Comparison of ENCODE assay signal across 1 cellular context in the genomic region with DNA sequence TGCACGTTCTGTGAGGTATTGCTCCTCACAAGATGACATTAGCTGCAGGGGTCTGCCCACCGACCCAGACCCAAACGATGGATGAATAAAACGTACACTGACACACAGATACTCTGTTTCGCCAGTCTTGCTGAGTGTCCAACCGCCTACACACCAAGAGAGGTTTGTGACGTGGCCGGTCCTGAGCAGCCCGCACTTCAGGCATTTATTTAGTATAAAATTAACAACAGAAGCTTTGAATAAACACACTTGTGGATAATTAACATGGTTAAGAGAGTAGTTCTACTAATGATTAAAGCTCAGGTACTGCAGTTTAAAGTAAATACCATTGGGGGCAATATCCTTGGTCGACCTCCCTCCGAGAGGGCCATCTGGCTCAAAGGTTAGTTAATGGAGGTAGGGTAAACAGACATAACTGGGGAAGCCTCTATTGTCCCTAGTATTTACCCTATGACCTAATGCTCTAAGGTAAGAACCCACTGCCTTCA.
A peak's percentile ranks its signal among the peaks of the same experiment; 100 is the strongest.
TF ChIP-seq lines count a peak whose summit lies in the region.

No MANE protein-coding gene starts in this region.

TF ChIP-seq in HepG2, 621 proteins besides CTCF, POLR2A, EP300 and RAD21 (continued from another document and continues in another):
- TF ChIP-seq CBX5 (CRISPR knock-in tag; IDR thresholded peaks at IDR 0.05; ENCODE audit: borderline replicate concordance) (no peak), ZNF547 (CRISPR knock-in tag; IDR thresholded peaks at IDR 0.05) (no peak), ZNF101 (CRISPR knock-in tag; IDR thresholded peaks at IDR 0.05; ENCODE audit: borderline replicate concordance, low read depth) (no peak), SRF (IDR thresholded peaks at IDR 0.05; ENCODE audit: low read depth, low read length) (no peak), ZNF10 (CRISPR knock-in tag; IDR thresholded peaks at IDR 0.05; ENCODE audit: borderline replicate concordance, low read depth) (no peak), SMARCC2 (IDR thresholded peaks at IDR 0.05) (no peak), SIN3B (IDR thresholded peaks at IDR 0.05; ENCODE audit: low read length) (no peak), ZNF747 (CRISPR knock-in tag; IDR thresholded peaks at IDR 0.05; ENCODE audit: borderline replicate concordance) (peak; percentile 77; the same call in 1 of the 2 replicates), SOX5 (CRISPR knock-in tag; IDR thresholded peaks at IDR 0.05; ENCODE audit: borderline replicate concordance) (peak; percentile 99), ZNF207 (IDR thresholded peaks at IDR 0.05; ENCODE audit: borderline replicate concordance) (no peak), ZNF615 (CRISPR knock-in tag; IDR thresholded peaks at IDR 0.05; ENCODE audit: borderline replicate concordance) (no peak), ERF (CRISPR knock-in tag; IDR thresholded peaks at IDR 0.05) (peak; percentile 85; the same call in 1 of the 2 replicates), FOXA3 (CRISPR knock-in tag; IDR thresholded peaks at IDR 0.05) (peak; percentile 98), PTBP1 (IDR thresholded peaks at IDR 0.05; ENCODE audit: low read depth, low read length, poor library complexity, severe bottlenecking) (no peak), RBFOX2 (IDR thresholded peaks at IDR 0.05; ENCODE audit: low read depth, low read length) (no peak), ZNF530 (CRISPR knock-in tag; IDR thresholded peaks at IDR 0.05; ENCODE audit: low read depth) (no peak), ZNF790 (CRISPR knock-in tag; IDR thresholded peaks at IDR 0.05; ENCODE audit: borderline replicate concordance) (no peak), ZNF850 (CRISPR knock-in tag; conservative IDR thresholded peaks at IDR 0.05) (no peak), ZNF121 (CRISPR knock-in tag; IDR thresholded peaks at IDR 0.05) (no peak), SMAD3 (CRISPR knock-in tag; IDR thresholded peaks at IDR 0.05) (0 out of 2 replicates have a peak, but pooled peaks have one; percentile 49), ZNF382 (CRISPR knock-in tag; IDR thresholded peaks at IDR 0.05; ENCODE audit: borderline replicate concordance) (no peak), ZNF780A (CRISPR knock-in tag; IDR thresholded peaks at IDR 0.05) (no peak), TEAD3 (CRISPR knock-in tag; optimal IDR thresholded peaks at IDR 0.05; ENCODE audit: borderline replicate concordance) (peak; percentile 78), ZNF572 (CRISPR knock-in tag; IDR thresholded peaks at IDR 0.05) (no peak), ZNF782 (CRISPR knock-in tag; IDR thresholded peaks at IDR 0.05; ENCODE audit: borderline replicate concordance) (no peak), ISX (CRISPR knock-in tag; conservative IDR thresholded peaks at IDR 0.05) (no peak), RBM22 (optimal IDR thresholded peaks at IDR 0.05; ENCODE audit: low read length) (no peak), ZFP36L1 (CRISPR knock-in tag; IDR thresholded peaks at IDR 0.05) (0 out of 2 replicates have a peak, but pooled peaks have one; percentile 58), HNRNPK (IDR thresholded peaks at IDR 0.05; ENCODE audit: low read depth, low read length, poor library complexity, severe bottlenecking) (no peak), NFIC (IDR thresholded peaks at IDR 0.05; ENCODE audit: low read length) (peak; percentile 88)
- TF ChIP-seq, protein P1, sequence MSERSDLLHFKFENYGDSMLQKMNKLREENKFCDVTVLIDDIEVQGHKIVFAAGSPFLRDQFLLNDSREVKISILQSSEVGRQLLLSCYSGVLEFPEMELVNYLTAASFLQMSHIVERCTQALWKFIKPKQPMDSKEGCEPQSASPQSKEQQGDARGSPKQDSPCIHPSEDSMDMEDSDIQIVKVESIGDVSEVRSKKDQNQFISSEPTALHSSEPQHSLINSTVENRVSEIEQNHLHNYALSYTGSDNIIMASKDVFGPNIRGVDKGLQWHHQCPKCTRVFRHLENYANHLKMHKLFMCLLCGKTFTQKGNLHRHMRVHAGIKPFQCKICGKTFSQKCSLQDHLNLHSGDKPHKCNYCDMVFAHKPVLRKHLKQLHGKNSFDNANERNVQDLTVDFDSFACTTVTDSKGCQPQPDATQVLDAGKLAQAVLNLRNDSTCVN (CRISPR knock-in tag; IDR thresholded peaks at IDR 0.05; ENCODE audit: borderline replicate concordance): no peak
- TF ChIP-seq, protein P2, sequence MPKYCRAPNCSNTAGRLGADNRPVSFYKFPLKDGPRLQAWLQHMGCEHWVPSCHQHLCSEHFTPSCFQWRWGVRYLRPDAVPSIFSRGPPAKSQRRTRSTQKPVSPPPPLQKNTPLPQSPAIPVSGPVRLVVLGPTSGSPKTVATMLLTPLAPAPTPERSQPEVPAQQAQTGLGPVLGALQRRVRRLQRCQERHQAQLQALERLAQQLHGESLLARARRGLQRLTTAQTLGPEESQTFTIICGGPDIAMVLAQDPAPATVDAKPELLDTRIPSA (CRISPR knock-in tag; IDR thresholded peaks at IDR 0.05; ENCODE audit: borderline replicate concordance): no peak
- TF ChIP-seq, protein P3, sequence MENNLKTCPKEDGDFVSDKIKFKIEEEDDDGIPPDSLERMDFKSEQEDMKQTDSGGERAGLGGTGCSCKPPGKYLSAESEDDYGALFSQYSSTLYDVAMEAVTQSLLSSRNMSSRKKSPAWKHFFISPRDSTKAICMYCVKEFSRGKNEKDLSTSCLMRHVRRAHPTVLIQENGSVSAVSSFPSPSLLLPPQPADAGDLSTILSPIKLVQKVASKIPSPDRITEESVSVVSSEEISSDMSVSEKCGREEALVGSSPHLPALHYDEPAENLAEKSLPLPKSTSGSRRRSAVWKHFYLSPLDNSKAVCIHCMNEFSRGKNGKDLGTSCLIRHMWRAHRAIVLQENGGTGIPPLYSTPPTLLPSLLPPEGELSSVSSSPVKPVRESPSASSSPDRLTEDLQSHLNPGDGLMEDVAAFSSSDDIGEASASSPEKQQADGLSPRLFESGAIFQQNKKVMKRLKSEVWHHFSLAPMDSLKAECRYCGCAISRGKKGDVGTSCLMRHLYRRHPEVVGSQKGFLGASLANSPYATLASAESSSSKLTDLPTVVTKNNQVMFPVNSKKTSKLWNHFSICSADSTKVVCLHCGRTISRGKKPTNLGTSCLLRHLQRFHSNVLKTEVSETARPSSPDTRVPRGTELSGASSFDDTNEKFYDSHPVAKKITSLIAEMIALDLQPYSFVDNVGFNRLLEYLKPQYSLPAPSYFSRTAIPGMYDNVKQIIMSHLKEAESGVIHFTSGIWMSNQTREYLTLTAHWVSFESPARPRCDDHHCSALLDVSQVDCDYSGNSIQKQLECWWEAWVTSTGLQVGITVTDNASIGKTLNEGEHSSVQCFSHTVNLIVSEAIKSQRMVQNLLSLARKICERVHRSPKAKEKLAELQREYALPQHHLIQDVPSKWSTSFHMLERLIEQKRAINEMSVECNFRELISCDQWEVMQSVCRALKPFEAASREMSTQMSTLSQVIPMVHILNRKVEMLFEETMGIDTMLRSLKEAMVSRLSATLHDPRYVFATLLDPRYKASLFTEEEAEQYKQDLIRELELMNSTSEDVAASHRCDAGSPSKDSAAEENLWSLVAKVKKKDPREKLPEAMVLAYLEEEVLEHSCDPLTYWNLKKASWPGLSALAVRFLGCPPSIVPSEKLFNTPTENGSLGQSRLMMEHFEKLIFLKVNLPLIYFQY (CRISPR knock-in tag; IDR thresholded peaks at IDR 0.05; ENCODE audit: borderline replicate concordance): no peak
- TF ChIP-seq, protein P4, sequence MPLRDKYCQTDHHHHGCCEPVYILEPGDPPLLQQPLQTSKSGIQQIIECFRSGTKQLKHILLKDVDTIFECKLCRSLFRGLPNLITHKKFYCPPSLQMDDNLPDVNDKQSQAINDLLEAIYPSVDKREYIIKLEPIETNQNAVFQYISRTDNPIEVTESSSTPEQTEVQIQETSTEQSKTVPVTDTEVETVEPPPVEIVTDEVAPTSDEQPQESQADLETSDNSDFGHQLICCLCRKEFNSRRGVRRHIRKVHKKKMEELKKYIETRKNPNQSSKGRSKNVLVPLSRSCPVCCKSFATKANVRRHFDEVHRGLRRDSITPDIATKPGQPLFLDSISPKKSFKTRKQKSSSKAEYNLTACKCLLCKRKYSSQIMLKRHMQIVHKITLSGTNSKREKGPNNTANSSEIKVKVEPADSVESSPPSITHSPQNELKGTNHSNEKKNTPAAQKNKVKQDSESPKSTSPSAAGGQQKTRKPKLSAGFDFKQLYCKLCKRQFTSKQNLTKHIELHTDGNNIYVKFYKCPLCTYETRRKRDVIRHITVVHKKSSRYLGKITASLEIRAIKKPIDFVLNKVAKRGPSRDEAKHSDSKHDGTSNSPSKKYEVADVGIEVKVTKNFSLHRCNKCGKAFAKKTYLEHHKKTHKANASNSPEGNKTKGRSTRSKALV (CRISPR knock-in tag; IDR thresholded peaks at IDR 0.05): no peak
- TF ChIP-seq, protein P5, sequence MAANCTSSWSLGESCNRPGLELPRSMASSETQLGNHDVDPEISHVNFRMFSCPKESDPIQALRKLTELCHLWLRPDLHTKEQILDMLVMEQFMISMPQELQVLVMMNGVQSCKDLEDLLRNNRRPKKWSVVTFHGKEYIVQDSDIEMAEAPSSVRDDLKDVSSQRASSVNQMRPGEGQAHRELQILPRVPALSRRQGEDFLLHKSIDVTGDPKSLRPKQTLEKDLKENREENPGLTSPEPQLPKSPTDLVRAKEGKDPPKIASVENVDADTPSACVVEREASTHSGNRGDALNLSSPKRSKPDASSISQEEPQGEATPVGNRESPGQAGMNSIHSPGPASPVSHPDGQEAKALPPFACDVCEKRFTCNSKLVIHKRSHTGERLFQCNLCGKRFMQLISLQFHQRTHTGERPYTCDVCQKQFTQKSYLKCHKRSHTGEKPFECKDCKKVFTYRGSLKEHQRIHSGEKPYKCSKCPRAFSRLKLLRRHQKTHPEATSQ (CRISPR knock-in tag; IDR thresholded peaks at IDR 0.05; ENCODE audit: borderline replicate concordance): no peak
- TF ChIP-seq, protein P6, sequence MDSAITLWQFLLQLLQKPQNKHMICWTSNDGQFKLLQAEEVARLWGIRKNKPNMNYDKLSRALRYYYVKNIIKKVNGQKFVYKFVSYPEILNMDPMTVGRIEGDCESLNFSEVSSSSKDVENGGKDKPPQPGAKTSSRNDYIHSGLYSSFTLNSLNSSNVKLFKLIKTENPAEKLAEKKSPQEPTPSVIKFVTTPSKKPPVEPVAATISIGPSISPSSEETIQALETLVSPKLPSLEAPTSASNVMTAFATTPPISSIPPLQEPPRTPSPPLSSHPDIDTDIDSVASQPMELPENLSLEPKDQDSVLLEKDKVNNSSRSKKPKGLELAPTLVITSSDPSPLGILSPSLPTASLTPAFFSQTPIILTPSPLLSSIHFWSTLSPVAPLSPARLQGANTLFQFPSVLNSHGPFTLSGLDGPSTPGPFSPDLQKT (CRISPR knock-in tag; IDR thresholded peaks at IDR 0.05; ENCODE audit: borderline replicate concordance): no peak
- TF ChIP-seq, protein P7, sequence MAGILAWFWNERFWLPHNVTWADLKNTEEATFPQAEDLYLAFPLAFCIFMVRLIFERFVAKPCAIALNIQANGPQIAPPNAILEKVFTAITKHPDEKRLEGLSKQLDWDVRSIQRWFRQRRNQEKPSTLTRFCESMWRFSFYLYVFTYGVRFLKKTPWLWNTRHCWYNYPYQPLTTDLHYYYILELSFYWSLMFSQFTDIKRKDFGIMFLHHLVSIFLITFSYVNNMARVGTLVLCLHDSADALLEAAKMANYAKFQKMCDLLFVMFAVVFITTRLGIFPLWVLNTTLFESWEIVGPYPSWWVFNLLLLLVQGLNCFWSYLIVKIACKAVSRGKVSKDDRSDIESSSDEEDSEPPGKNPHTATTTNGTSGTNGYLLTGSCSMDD (CRISPR knock-in tag; IDR thresholded peaks at IDR 0.05): no peak
- TF ChIP-seq, protein P8, sequence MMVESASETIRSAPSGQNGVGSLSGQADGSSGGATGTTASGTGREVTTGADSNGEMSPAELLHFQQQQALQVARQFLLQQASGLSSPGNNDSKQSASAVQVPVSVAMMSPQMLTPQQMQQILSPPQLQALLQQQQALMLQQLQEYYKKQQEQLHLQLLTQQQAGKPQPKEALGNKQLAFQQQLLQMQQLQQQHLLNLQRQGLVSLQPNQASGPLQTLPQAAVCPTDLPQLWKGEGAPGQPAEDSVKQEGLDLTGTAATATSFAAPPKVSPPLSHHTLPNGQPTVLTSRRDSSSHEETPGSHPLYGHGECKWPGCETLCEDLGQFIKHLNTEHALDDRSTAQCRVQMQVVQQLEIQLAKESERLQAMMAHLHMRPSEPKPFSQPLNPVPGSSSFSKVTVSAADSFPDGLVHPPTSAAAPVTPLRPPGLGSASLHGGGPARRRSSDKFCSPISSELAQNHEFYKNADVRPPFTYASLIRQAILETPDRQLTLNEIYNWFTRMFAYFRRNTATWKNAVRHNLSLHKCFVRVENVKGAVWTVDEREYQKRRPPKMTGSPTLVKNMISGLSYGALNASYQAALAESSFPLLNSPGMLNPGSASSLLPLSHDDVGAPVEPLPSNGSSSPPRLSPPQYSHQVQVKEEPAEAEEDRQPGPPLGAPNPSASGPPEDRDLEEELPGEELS (CRISPR knock-in tag; IDR thresholded peaks at IDR 0.05): peak; percentile 96
- TF ChIP-seq, protein P9, sequence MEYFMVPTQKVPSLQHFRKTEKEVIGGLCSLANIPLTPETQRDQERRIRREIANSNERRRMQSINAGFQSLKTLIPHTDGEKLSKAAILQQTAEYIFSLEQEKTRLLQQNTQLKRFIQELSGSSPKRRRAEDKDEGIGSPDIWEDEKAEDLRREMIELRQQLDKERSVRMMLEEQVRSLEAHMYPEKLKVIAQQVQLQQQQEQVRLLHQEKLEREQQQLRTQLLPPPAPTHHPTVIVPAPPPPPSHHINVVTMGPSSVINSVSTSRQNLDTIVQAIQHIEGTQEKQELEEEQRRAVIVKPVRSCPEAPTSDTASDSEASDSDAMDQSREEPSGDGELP (IDR thresholded peaks at IDR 0.05; ENCODE audit: borderline replicate concordance, low read depth): peak; percentile 34; the same call in 1 of the 2 replicates
- TF ChIP-seq, protein P10, sequence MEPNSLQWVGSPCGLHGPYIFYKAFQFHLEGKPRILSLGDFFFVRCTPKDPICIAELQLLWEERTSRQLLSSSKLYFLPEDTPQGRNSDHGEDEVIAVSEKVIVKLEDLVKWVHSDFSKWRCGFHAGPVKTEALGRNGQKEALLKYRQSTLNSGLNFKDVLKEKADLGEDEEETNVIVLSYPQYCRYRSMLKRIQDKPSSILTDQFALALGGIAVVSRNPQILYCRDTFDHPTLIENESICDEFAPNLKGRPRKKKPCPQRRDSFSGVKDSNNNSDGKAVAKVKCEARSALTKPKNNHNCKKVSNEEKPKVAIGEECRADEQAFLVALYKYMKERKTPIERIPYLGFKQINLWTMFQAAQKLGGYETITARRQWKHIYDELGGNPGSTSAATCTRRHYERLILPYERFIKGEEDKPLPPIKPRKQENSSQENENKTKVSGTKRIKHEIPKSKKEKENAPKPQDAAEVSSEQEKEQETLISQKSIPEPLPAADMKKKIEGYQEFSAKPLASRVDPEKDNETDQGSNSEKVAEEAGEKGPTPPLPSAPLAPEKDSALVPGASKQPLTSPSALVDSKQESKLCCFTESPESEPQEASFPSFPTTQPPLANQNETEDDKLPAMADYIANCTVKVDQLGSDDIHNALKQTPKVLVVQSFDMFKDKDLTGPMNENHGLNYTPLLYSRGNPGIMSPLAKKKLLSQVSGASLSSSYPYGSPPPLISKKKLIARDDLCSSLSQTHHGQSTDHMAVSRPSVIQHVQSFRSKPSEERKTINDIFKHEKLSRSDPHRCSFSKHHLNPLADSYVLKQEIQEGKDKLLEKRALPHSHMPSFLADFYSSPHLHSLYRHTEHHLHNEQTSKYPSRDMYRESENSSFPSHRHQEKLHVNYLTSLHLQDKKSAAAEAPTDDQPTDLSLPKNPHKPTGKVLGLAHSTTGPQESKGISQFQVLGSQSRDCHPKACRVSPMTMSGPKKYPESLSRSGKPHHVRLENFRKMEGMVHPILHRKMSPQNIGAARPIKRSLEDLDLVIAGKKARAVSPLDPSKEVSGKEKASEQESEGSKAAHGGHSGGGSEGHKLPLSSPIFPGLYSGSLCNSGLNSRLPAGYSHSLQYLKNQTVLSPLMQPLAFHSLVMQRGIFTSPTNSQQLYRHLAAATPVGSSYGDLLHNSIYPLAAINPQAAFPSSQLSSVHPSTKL (CRISPR knock-in tag; IDR thresholded peaks at IDR 0.05): peak; percentile 99
